In the genomic region with DNA sequence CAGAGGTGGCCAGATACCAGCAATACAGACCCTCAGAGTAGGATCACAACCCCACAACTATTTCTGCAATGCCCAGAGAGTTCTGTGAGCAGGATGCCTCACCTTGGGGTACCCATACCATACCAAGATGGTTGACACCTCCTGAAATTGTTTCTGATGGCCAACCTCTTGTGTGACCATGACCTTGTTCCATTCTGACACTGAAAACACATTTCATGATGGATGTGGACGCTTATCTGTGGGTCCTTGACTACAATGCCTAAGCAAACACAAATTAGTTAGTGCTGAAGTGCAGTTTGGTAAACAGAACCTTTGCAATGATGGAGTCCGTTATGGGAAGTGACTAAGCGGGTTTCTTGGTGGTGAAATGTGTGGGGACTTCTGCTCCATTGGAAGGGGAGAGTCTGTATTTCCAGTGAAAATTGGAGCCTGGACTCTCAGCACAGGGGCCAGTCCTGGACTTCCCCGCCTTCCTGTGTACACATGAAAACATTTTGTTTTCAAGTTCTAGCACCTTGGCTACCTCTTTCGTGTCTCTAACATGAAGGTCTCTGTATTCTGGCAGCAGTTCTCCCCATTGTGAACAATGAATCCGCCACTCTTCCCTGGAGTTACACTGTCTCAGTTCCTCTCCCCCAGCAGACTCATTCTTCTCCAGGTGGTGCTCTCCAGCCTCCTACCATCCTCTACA, we compare ENCODE assay signal across 1 cellular context.
TF ChIP-seq lines count a peak whose summit lies in the region.

No MANE protein-coding gene starts in this region.

TF ChIP-seq in HepG2, 621 proteins besides CTCF, POLR2A, EP300 and RAD21 (continued from another document):
- TF ChIP-seq, protein P1, sequence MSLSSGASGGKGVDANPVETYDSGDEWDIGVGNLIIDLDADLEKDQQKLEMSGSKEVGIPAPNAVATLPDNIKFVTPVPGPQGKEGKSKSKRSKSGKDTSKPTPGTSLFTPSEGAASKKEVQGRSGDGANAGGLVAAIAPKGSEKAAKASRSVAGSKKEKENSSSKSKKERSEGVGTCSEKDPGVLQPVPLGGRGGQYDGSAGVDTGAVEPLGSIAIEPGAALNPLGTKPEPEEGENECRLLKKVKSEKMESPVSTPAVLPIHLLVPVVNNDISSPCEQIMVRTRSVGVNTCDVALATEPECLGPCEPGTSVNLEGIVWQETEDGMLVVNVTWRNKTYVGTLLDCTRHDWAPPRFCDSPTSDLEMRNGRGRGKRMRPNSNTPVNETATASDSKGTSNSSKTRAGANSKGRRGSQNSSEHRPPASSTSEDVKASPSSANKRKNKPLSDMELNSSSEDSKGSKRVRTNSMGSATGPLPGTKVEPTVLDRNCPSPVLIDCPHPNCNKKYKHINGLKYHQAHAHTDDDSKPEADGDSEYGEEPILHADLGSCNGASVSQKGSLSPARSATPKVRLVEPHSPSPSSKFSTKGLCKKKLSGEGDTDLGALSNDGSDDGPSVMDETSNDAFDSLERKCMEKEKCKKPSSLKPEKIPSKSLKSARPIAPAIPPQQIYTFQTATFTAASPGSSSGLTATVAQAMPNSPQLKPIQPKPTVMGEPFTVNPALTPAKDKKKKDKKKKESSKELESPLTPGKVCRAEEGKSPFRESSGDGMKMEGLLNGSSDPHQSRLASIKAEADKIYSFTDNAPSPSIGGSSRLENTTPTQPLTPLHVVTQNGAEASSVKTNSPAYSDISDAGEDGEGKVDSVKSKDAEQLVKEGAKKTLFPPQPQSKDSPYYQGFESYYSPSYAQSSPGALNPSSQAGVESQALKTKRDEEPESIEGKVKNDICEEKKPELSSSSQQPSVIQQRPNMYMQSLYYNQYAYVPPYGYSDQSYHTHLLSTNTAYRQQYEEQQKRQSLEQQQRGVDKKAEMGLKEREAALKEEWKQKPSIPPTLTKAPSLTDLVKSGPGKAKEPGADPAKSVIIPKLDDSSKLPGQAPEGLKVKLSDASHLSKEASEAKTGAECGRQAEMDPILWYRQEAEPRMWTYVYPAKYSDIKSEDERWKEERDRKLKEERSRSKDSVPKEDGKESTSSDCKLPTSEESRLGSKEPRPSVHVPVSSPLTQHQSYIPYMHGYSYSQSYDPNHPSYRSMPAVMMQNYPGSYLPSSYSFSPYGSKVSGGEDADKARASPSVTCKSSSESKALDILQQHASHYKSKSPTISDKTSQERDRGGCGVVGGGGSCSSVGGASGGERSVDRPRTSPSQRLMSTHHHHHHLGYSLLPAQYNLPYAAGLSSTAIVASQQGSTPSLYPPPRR (CRISPR knock-in tag; IDR thresholded peaks at IDR 0.05; ENCODE audit: borderline replicate concordance), result peak; percentile 99
- TF ChIP-seq ZFP1 (CRISPR knock-in tag; IDR thresholded peaks at IDR 0.05), result peak; percentile 76
- no peak for TF ChIP-seq TBP (CRISPR knock-in tag; IDR thresholded peaks at IDR 0.05)
- TF ChIP-seq ELF3 (CRISPR knock-in tag; IDR thresholded peaks at IDR 0.05), result peak; percentile 96
- no peak for TF ChIP-seq ZNF235 (CRISPR knock-in tag; IDR thresholded peaks at IDR 0.05; ENCODE audit: borderline replicate concordance)
- TF ChIP-seq HOXD1 (CRISPR knock-in tag; IDR thresholded peaks at IDR 0.05), result peak; percentile 100
- TF ChIP-seq, protein P2, sequence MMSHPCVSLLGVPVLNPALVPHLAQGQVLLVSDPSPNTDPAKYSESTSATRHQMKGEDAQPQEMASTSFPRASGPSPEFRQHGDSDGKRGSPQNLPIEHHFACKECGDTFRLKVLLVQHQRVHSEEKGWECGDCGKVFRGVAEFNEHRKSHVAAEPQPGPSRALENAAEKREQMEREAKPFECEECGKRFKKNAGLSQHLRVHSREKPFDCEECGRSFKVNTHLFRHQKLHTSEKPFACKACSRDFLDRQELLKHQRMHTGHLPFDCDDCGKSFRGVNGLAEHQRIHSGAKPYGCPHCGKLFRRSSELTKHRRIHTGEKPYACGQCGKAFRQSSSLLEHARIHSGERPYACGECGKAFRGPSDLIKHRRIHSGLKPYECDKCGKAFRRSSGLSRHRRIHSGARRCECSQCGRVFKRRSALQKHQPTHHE (CRISPR knock-in tag; IDR thresholded peaks at IDR 0.05; ENCODE audit: borderline replicate concordance), result peak; percentile 90; the same call in 1 of the 2 replicates
- TF ChIP-seq MEF2D (CRISPR knock-in tag; IDR thresholded peaks at IDR 0.05), result peak; percentile 93
- TF ChIP-seq GZF1 (CRISPR knock-in tag; IDR thresholded peaks at IDR 0.05), result no peak
- TF ChIP-seq, protein P3, sequence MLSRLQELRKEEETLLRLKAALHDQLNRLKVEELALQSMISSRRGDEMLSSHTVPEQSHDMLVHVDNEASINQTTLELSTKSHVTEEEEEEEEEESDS (CRISPR knock-in tag; IDR thresholded peaks at IDR 0.05; ENCODE audit: borderline replicate concordance), result no peak
- TF ChIP-seq TCF12 (IDR thresholded peaks at IDR 0.05), result no peak
- TF ChIP-seq TCF12 (CRISPR knock-in tag; IDR thresholded peaks at IDR 0.05), result peak; percentile 97
- peak; percentile 86 to 90 for TF ChIP-seq NR2F1 (CRISPR knock-in tag; IDR thresholded peaks at IDR 0.05)
TF ChIP-seq in HepG2: peak in this region for 295.
